In the genomic region with DNA sequence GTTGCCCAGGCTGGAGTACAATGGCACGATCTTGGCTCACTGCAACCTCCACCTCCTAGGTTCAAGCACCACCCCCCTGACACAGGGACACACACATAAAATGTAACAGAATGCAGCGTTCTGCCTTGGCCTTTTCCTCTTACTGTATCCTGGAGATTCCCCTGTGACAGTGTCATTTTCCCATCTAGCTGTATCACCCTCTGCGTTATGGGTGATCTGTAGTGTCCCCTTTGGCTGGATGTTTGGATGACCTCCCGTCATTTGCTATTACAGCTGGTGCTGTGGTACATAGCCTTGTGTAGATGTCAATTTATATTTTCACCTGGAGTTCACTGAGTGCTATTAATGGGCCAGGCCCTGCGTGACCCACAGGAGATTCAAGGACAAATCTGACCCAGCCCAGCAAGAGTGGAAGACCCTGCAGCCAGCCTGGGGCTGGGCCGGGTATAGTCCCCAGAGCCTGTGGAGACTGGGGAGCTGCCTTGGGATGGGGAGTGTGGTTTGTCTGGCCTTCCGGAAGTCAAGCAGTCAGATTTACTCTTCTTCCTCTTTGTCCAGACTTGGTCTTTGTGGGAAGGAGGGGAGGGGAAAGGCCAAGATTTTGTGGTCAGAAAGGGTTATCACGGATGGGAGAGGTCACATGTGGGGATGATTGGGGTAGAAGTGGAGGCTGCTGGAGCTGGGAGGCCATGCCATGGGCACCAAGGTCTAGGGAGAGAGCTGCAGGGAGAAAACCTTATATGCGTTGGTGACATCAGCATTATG, we compare ENCODE assay signal across 11 cellular contexts. TPM values are rescaled to one million over a fixed set of nuclear protein-coding genes. Genes with fewer than 3 reads are reported as not detected.
A peak's percentile ranks its signal among the peaks of the same experiment; 100 is the strongest.
DNase-seq lines count a peak whose midpoint lies in the region; ATAC-seq, FAIRE-seq and TF ChIP-seq lines count a peak whose summit lies in the region.
"Had no signal": no experiment of that assay in that cellular context is flagged by ENCODE, and none has a peak within 500 bp of the region (broad histone marks: within the 10 kb centered on the region; RNA-seq: fewer than 3 reads in every experiment).

No MANE protein-coding gene starts in this region.

- no TSS peak for BruUV-seq in K562 (replicated peaks; lab: Mats Ljungman, UMichigan)

- no peaks in the 10 kb centered on the region for H3K36me3 ChIP-seq in K562 (ENCODE audit: control insufficient read depth, insufficient read depth, low read length)
- H3K36me3 ChIP-seq in thoracic aorta, result no peaks in the 10 kb centered on the region
- H3K36me3 ChIP-seq in MM.1S (replicated peaks; ENCODE audit: insufficient read depth, low read length), result 0 out of 2 replicates have a peak, but pooled peaks cover 2% of the 10 kb centered on the region

- no peak for TF ChIP-seq CTCF in K562 (IDR thresholded peaks at IDR 0.05 in 2 of 3, conservative IDR thresholded peaks at IDR 0.05 in 1 of 3; ENCODE audit: insufficient read depth in 2 of 3, low read depth in 1 of 3, low read length in 3 of 3)
- no peak for TF ChIP-seq CTCF in thoracic aorta (IDR thresholded peaks at IDR 0.05)
- TF ChIP-seq CTCF in MM.1S (IDR thresholded peaks at IDR 0.05; ENCODE audit: low read length), result no peak

- no peak for FAIRE-seq in K562 (lab: Jason Lieb, UNC)
- FAIRE-seq: urothelium cell line had no signal

- CTCF ChIA-PET in K562 (lab: Yijun Ruan, JAX; ENCODE audit: low intra/inter-chr PET ratio), result no interaction called here

- H3K27me3 ChIP-seq in K562 (ENCODE audit: control insufficient read depth in 2 of 2, insufficient read depth in 2 of 2, low read length in 2 of 2) (no peaks in the 10 kb centered on the region), thoracic aorta (replicated peaks; ENCODE audit: insufficient read depth) (no peaks in the 10 kb centered on the region), MM.1S (replicated peaks; ENCODE audit: insufficient read depth, low read length) (no peaks in the 10 kb centered on the region)

- H3K9ac ChIP-seq in K562 (ENCODE audit: insufficient read depth in 1 of 2, low read depth in 2 of 2, low read length in 2 of 2), result no peak overlapping the region
- H3K9ac ChIP-seq in MM.1S (ENCODE audit: low read length), result no peak overlapping the region
- H3K9ac ChIP-seq: parathyroid adenoma had no signal

- peaks cover 3% of the 10 kb centered on the region; the same call in 1 of the 2 replicates for H4K20me1 ChIP-seq in K562 (replicated peaks; ENCODE audit: control insufficient read depth, insufficient read depth, low read length)
- H4K20me1 ChIP-seq in MM.1S (ENCODE audit: insufficient read depth, low read length), result peaks cover 51% of the 10 kb centered on the region

- H3K79me2 ChIP-seq in K562 (ENCODE audit: control insufficient read depth, insufficient read depth, low read length) (0 out of 3 replicates have a peak, but pooled peaks cover 4% of the 10 kb centered on the region), MM.1S (ENCODE audit: low read length) (peaks cover 98% of the 10 kb centered on the region)

- H3K9me3 ChIP-seq in K562 (replicated peaks; ENCODE audit: control insufficient read depth, insufficient read depth, low read depth, low read length), result no peaks in the 10 kb centered on the region
- no peaks in the 10 kb centered on the region for H3K9me3 ChIP-seq in thoracic aorta
- H3K9me3 ChIP-seq in MM.1S (replicated peaks; ENCODE audit: insufficient read depth, low read length), result no peaks in the 10 kb centered on the region

- TF ChIP-seq RAD21 in K562 (CRISPR knock-in tag; conservative IDR thresholded peaks at IDR 0.05 in 1 of 2, IDR thresholded peaks at IDR 0.05 in 1 of 2), result no peak

- H3K9me2 ChIP-seq in MM.1S (replicated peaks; ENCODE audit: insufficient read depth, low read length), result no peaks in the 10 kb centered on the region

- no peaks in the 10 kb centered on the region for H3F3A ChIP-seq in MM.1S (ENCODE audit: insufficient read depth, low read length)

- H2AFZ ChIP-seq in K562 (ENCODE audit: low read depth, low read length) (no peak overlapping the region), MM.1S (ENCODE audit: low read length) (no peak overlapping the region)
- H2AFZ ChIP-seq: parathyroid adenoma had no signal

- H3K4me1 ChIP-seq in K562 (replicated peaks in 1 of 2; ENCODE audit: control insufficient read depth in 2 of 2, insufficient read depth in 2 of 2, low read length in 2 of 2), result peaks cover 10 to 17% of the 10 kb centered on the region in 2 experiments; a peak in 4 of 5 replicates
- H3K4me1 ChIP-seq in thoracic aorta (ENCODE audit: control insufficient read depth in 1 of 2, low read depth in 2 of 2), result peaks cover 45 to 81% of the 10 kb centered on the region in 2 donors
- H3K4me1 ChIP-seq in MM.1S (ENCODE audit: low read length), result peaks cover 6% of the 10 kb centered on the region

- intact Hi-C loops in K562 (cut with micrococcal nuclease), result no loop called here

- H3K4me3 ChIP-seq in K562, result no peak overlapping the region
- H3K4me3 ChIP-seq in thoracic aorta, result no peak overlapping the region
- H3K4me3 ChIP-seq in MM.1S (ENCODE audit: low read length), result no peak overlapping the region

- no peak for TF ChIP-seq POLR2A in K562 (conservative IDR thresholded peaks at IDR 0.05)

- H3K4me2 ChIP-seq in K562 (ENCODE audit: insufficient read depth, low read length), result no peak overlapping the region
- no peak overlapping the region for H3K4me2 ChIP-seq in MM.1S (ENCODE audit: low read depth, low read length)

- no peaks in the 10 kb centered on the region for H3K9me1 ChIP-seq in K562 (ENCODE audit: control insufficient read depth, insufficient read depth, low read length)

- POLR2A ChIA-PET in K562 (lab: Yijun Ruan, JAX), result no interaction called here

- WGBS in K562 (ENCODE audit: insufficient coverage, low coverage, missing lambda C conversion rate), result 62% methylated on average over 8 of the region's 9 CpGs

- H3K27ac ChIP-seq in K562 (ENCODE audit: extremely low read depth, low read depth, low read length) (no peak overlapping the region), thoracic aorta (peak overlapping the region; percentile 94 to 99), MM.1S (ENCODE audit: low read length) (no peak overlapping the region)
- H3K27ac ChIP-seq: parathyroid adenoma had no signal

- ATAC-seq in K562, result no peak
- ATAC-seq in thoracic aorta (ENCODE audit: insufficient number of reproducible peaks, low FRiP score, low read depth), result no peak

- in situ Hi-C loops in K562 (cut with MboI), result no loop called here

- DNase-seq in MV-4-11 (lab: John Stamatoyannopoulos, UW) (peak; percentile 77), K562 (ENCODE audit: extremely low read depth in 1 of 4, low spot score in 3 of 4) (no peak), lung microvascular endothelial cell (ENCODE audit: low read depth in 2 of 2) (peak; percentile 32 to 85), thoracic aorta (ENCODE audit: low spot score) (no peak), MM.1S (no peak), NCI-H510A treated with DMSO at 0.1 percent for 48 hours (lab: John Stamatoyannopoulos, UW) (no peak)
- DNase-seq in activated CD4-positive, alpha-beta T cell treated with anti-CD3 and anti-CD28 coated beads, Interleukin-2, amount 50 U/mL, for 4 hours, result no peak
- DNase-seq: DMS 273 treated with DMSO at 0.1 percent for 48 hours, NCI-H82 had no signal

- no peak for TF ChIP-seq EP300 in K562 (IDR thresholded peaks at IDR 0.05; ENCODE audit: low read length)

TF ChIP-seq in K562, 482 proteins besides CTCF, POLR2A, EP300 and RAD21 (continues in another document):
- TF ChIP-seq PTTG1 (tag; IDR thresholded peaks at IDR 0.05; ENCODE audit: low read depth), result no peak
- 0 out of 2 replicates have a peak, but pooled peaks have one; percentile 44 for TF ChIP-seq HDAC2 (IDR thresholded peaks at IDR 0.05)
- TF ChIP-seq, protein P1, sequence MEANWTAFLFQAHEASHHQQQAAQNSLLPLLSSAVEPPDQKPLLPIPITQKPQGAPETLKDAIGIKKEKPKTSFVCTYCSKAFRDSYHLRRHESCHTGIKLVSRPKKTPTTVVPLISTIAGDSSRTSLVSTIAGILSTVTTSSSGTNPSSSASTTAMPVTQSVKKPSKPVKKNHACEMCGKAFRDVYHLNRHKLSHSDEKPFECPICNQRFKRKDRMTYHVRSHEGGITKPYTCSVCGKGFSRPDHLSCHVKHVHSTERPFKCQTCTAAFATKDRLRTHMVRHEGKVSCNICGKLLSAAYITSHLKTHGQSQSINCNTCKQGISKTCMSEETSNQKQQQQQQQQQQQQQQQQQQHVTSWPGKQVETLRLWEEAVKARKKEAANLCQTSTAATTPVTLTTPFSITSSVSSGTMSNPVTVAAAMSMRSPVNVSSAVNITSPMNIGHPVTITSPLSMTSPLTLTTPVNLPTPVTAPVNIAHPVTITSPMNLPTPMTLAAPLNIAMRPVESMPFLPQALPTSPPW (CRISPR knock-in tag; IDR thresholded peaks at IDR 0.05), result peak; percentile 25; the same call in 1 of the 2 replicates
- TF ChIP-seq, protein P2, sequence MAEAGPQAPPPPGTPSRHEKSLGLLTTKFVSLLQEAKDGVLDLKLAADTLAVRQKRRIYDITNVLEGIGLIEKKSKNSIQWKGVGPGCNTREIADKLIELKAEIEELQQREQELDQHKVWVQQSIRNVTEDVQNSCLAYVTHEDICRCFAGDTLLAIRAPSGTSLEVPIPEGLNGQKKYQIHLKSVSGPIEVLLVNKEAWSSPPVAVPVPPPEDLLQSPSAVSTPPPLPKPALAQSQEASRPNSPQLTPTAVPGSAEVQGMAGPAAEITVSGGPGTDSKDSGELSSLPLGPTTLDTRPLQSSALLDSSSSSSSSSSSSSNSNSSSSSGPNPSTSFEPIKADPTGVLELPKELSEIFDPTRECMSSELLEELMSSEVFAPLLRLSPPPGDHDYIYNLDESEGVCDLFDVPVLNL (CRISPR knock-in tag; IDR thresholded peaks at IDR 0.05; ENCODE audit: low read depth), result no peak
- no peak for TF ChIP-seq ZNF766 (CRISPR knock-in tag; conservative IDR thresholded peaks at IDR 0.05)

RNA-seq across cellular contexts. Expression of a gene that starts 43.6 kb away (rescaled TPM):
- total RNA-seq in K562 (2011; cell fraction: chromatin; rRNA removed; ENCODE audit: low replicate concordance), result 94.3 and 160 TPM in 2 replicates
- total RNA-seq in K562 (2011; cell fraction: nucleolus; rRNA removed), result 81.7 and 85.4 TPM in 2 replicates
- total RNA-seq in K562 (2011; cell fraction: nucleoplasm; rRNA removed), result 98.5 and 147 TPM in 2 replicates
- total RNA-seq in K562 (2014; rRNA removed), result 20.9 and 38.1 TPM in 2 replicates
- total RNA-seq in K562 (2014; rRNA removed; fragmentation: Illumina TruSeq; extraction: Trizol), result 33.5 and 38.8 TPM in 2 replicates
- total RNA-seq in K562 (2015; rRNA removed; fragmentation: Illumina TruSeq; extraction: Trizol), result 41.9 and 42.5 TPM in 2 replicates
- 48.0 and 51.3 TPM in 2 replicates for total RNA-seq in K562 (2021)
- polyA plus RNA-seq in K562 (2011; rRNA removed), result 36.4 and 39.2 TPM in 2 replicates
- 59.9 and 75.2 TPM in 2 replicates for polyA plus RNA-seq in K562 (2011; cell fraction: cytosol; rRNA removed)
- 37.4 and 51.3 TPM in 2 replicates for polyA plus RNA-seq in K562 (2011; cell fraction: nucleus; rRNA removed)
- 49.8 and 50.4 TPM in 2 replicates for polyA plus RNA-seq in K562 (2012)
- polyA plus RNA-seq in K562 (2014; fragmentation: Illumina TruSeq; extraction: Trizol), result 58.0 and 68.4 TPM in 2 replicates
- 10 to 100 TPM in 1 of 2 experiments, 1 to 10 TPM in 1; 5.5 to 11.7 TPM for polyA plus RNA-seq in K562 (2014; fragmentation: Nextera tagmentation; extraction: Ambion mirVana)
- 32.9 and 45.5 TPM in 2 replicates for polyA plus RNA-seq in K562 (2014; rRNA removed)
- polyA minus RNA-seq in K562 (2011; rRNA and poly(A)+ RNA removed), result 42.0 and 52.9 TPM in 2 replicates
- 26.8 and 27.7 TPM in 2 replicates for polyA minus RNA-seq in K562 (2011; cell fraction: cytosol; rRNA and poly(A)+ RNA removed)
- polyA minus RNA-seq in K562 (2011; cell fraction: nucleus; rRNA and poly(A)+ RNA removed), result 19.5 and 22.5 TPM in 2 replicates
- total RNA-seq in lung microvascular endothelial cell, result 51.0 and 81.3 TPM in 2 replicates
- total RNA-seq in thoracic aorta, result 100 to 1,000 TPM; 141 to 230 TPM

Comparison
In these comparisons a context has a peak if more than half of its experiments do, and no peak if none do; other contexts are left out.
1. DNase-seq: peak in MV-4-11 (single experiment) and lung microvascular endothelial cell (2 of 2); none in K562 (0 of 4), thoracic aorta (single experiment), MM.1S (single experiment), NCI-H510A treated with DMSO at 0.1 percent for 48 hours (single experiment) and activated CD4-positive, alpha-beta T cell treated with anti-CD3 and anti-CD28 coated beads, Interleukin-2, amount 50 U/mL, for 4 hours (0 of 2).
2. H3K27ac ChIP-seq: peak in thoracic aorta (2 of 2); none in K562 (single experiment) and MM.1S (single experiment).